ENCODE assay signal across 31 cellular contexts in the genomic region with DNA sequence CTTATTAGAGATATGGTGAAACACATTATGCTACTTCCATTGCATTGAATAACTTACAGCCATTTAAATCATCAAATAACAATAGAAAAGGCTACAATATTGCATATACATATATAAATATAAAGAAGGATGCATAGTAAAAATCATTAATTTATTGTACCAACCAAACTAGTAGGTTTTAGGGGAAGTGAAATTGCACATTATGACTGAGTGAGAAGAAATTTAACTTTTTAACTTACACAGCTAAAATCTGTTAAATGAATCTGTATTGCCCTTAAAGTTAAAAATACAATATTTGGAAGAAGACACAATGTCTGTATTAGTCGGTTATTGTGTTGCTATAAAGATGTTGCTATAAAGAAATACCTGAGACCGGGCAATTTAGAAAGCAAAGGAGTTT.
"Had no signal": no experiment of that assay in that cellular context is flagged by ENCODE, and none has a peak within 500 bp of the region (broad histone marks: within the 10 kb centered on the region; RNA-seq: fewer than 3 reads in every experiment).

No MANE protein-coding gene starts in this region.

- DNase-seq: activated CD4-positive, alpha-beta memory T cell treated with anti-CD3 and anti-CD28 coated beads, Interleukin-2, amount 10 ng/mL, durations not matched to agents 7 days and 5 days; activated CD4-positive, alpha-beta T cell treated with anti-CD3 and anti-CD28 coated beads for 1 hour; activated CD4-positive, alpha-beta T cell treated with anti-CD3 and anti-CD28 coated beads for 4 hours; activated CD4-positive, alpha-beta T cell treated with anti-CD3 and anti-CD28 coated beads, Interleukin-2, amount 10 ng/mL, durations not matched to agents 7 days and 5 days; activated CD4-positive, alpha-beta T cell treated with anti-CD3 and anti-CD28 coated beads, Interleukin-2, amount 50 U/mL, for 4 hours; activated CD8-positive, alpha-beta memory T cell treated with anti-CD3 and anti-CD28 coated beads, Interleukin-2, amount 50 U/mL, for 48 hours; activated effector memory CD4-positive, alpha-beta T cell treated with Interleukin-2 at 50 U/mL for 16 hours; activated gamma-delta T cell treated with Interleukin-2 at 50 U/mL for 16 hours; activated naive CD4-positive, alpha-beta T cell treated with anti-CD3 and anti-CD28 coated beads, Interleukin-2, amount 50 U/mL, for 16 hours; activated naive CD4-positive, alpha-beta T cell treated with Interleukin-2 at 50 U/mL for 16 hours; activated T-cell treated with anti-CD3 and anti-CD28 coated beads for 4 hours; activated T-cell treated with anti-CD3 and anti-CD28 coated beads, Interleukin-2, amount 50 U/mL, for 24 hours; activated T-cell treated with anti-CD3 and anti-CD28 coated beads, Interleukin-2, amount 50 U/mL, for 72 hours; amniotic stem cell; anterior cingulate cortex; brain microvascular endothelial cell; dorsolateral prefrontal cortex; effector memory CD4-positive, alpha-beta T cell; endodermal cell; foreskin keratinocyte; gastrocnemius medialis; glutamatergic neuron; heart left ventricle; T-helper 2 cell had no signal

- FAIRE-seq: astrocyte, bronchial epithelial cell, TTC549 had no signal

- H3K27me3 ChIP-seq: brain microvascular endothelial cell, dorsolateral prefrontal cortex, foreskin keratinocyte, gastrocnemius medialis, heart left ventricle had no signal

- H3K36me3 ChIP-seq: brain microvascular endothelial cell, gastrocnemius medialis, heart left ventricle had no signal

- H3K4me1 ChIP-seq: foreskin keratinocyte, gastrocnemius medialis, heart left ventricle had no signal

- ATAC-seq: activated T-cell treated with anti-CD3 and anti-CD28 coated beads, Interleukin-2, amount 50 U/mL, for 72 hours; esophagus mucosa; foreskin keratinocyte; gastrocnemius medialis; heart left ventricle; WTC11 had no signal

- H3K4me3 ChIP-seq: coronary artery, dorsolateral prefrontal cortex, gastrocnemius medialis, heart left ventricle had no signal

- H3K27ac ChIP-seq: brain microvascular endothelial cell, coronary artery, dorsolateral prefrontal cortex, foreskin keratinocyte, gastrocnemius medialis, heart left ventricle, VCaP had no signal

- H3K9me3 ChIP-seq: gastrocnemius medialis had no signal
